19 cellular contexts compared by ENCODE assay signal in the genomic region with DNA sequence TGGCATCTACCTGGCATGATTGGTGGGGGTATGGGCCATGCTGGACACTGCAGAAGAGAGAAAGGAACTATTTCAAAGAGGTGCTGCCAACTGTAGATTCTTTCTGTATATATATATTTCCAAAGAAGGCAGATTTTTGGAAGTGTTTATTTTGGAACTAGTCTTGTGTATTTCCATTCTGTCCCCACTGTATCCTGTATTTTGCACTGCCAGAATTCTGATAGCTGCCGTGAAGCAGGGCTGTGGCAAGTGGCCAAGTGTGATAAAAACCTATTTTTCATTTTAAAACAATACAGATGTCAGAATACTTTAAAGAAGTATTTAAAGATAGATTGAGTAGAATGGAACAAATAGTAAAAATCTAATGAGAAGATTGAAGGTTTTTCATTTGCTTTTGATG. TPM values are rescaled to one million over a fixed set of nuclear protein-coding genes. Genes with fewer than 3 reads are reported as not detected.
DNase-seq lines count a peak whose midpoint lies in the region; ATAC-seq and TF ChIP-seq lines count a peak whose summit lies in the region.
"Had no signal": no experiment of that assay in that cellular context is flagged by ENCODE, and none has a peak within 500 bp of the region (broad histone marks: within the 10 kb centered on the region; RNA-seq: fewer than 3 reads in every experiment).

No MANE protein-coding gene starts in this region.

- DNase-seq in EH (ENCODE audit: low read depth) (peak; percentile 69), adrenal gland (peak; percentile 22 to 71 (median 50)), left ventricle myocardium superior (no peak), posterior vena cava (ENCODE audit: low spot score) (peak; percentile 53), GM19240 (ENCODE audit: insufficient read length, low spot score) (no peak), HT-29 (ENCODE audit: low spot score) (no peak)
- DNase-seq: activated CD8-positive, alpha-beta T cell treated with anti-CD3 and anti-CD28 coated beads for 36 hours; anterior cingulate cortex; foreskin keratinocyte; GF-D8; NCI-H146; NCI-H446 treated with DMSO at 0.1 percent for 48 hours; PC-3; stimulated activated CD4-positive, alpha-beta T cell treated with anti-CD3 and anti-CD28 coated beads, Interleukin-1b, Interleukin-23, amount 100 ng/mL, for 48 hours; SW 1271 had no signal

- peak overlapping the region in 1 of 5 donors; percentile 19 for H3K27ac ChIP-seq in adrenal gland
- H3K27ac ChIP-seq: foreskin keratinocyte, suprapubic skin had no signal

- H3K36me3 ChIP-seq in adrenal gland (replicated peaks in 1 of 2) = no peaks in the 10 kb centered on the region
- H3K36me3 ChIP-seq: suprapubic skin had no signal

- H3K4me1 ChIP-seq in adrenal gland (replicated peaks in 1 of 2) = peaks cover 0 to 36% of the 10 kb centered on the region in 2 donors

- no peak overlapping the region for H3K4me3 ChIP-seq in adrenal gland
- H3K4me3 ChIP-seq: suprapubic skin had no signal

- H3K9me3 ChIP-seq in adrenal gland (replicated peaks in 1 of 3) = no peaks in the 10 kb centered on the region
- H3K9me3 ChIP-seq: suprapubic skin had no signal

- TF ChIP-seq CTCF in adrenal gland (IDR thresholded peaks at IDR 0.05) = no peak

- ATAC-seq in left ventricle myocardium superior = peak; percentile 51
- ATAC-seq in GM21390 (IDR thresholded peaks at IDR 0.05; ENCODE audit: unreplicated experiment) = no peak
- ATAC-seq in HG02981 (IDR thresholded peaks at IDR 0.05; ENCODE audit: unreplicated experiment) = no peak
- ATAC-seq: activated CD8-positive, alpha-beta T cell treated with anti-CD3 and anti-CD28 coated beads for 36 hours; activated T-helper 17 cell treated with anti-CD3 and anti-CD28 coated beads, Interleukin-2, amount 50 U/mL, for 72 hours; foreskin keratinocyte; PC-3 had no signal

- no peaks in the 10 kb centered on the region for H3K27me3 ChIP-seq in adrenal gland
- H3K27me3 ChIP-seq: foreskin keratinocyte, suprapubic skin had no signal

- intact Hi-C loops in adrenal gland (cut with DNase I) = no loop called here
- intact Hi-C loops in left ventricle myocardium superior (cut with micrococcal nuclease) = no loop called here
- intact Hi-C loops in posterior vena cava (cut with DNase I) = no loop called here

- no peak for TF ChIP-seq POLR2A in adrenal gland (IDR thresholded peaks at IDR 0.05)

- WGBS in adrenal gland, 4 donors = 9 to 20% (median 16%) methylated on average over 1 of the region's 1 CpG

RNA-seq across cellular contexts. Expression of gene MCU, which starts 17.1 kb away (rescaled TPM):
- total RNA-seq in adrenal gland (10 to 100 TPM in 7 of 8 donors, 1 to 10 TPM in 1; 6.4 to 22.2 (median 13.9) TPM), left ventricle myocardium superior (15.6 TPM), posterior vena cava (10 to 100 TPM; 23.7 to 24.0 TPM)
- polyA plus RNA-seq in adrenal gland = 10 to 100 TPM; 15.0 to 22.2 (median 15.7) TPM
- 23.0 and 24.5 TPM in 2 replicates for total RNA-seq in HT-29 (2014; rRNA removed; shearing (Covaris generic))

Comparison
In these comparisons a context has a peak if more than half of its experiments do, and no peak if none do; other contexts are left out.
1. DNase-seq: peak in EH (single experiment), adrenal gland (7 of 7) and posterior vena cava (single experiment); none in left ventricle myocardium superior (single experiment), GM19240 (single experiment) and HT-29 (single experiment).